ENCODE assay signal across 1 cellular context in genomic region chr15:31265090-31265870, GRCh38.
TF ChIP-seq lines count a peak whose summit lies in the region.

No MANE protein-coding gene starts in this region.

TF ChIP-seq in GM12878, 131 proteins besides CTCF, POLR2A, EP300 and RAD21 (continued from another document):
- TF ChIP-seq ZNF592 (IDR thresholded peaks at IDR 0.05) (no peak), KLF5 (IDR thresholded peaks at IDR 0.05; ENCODE audit: partially characterized antibody) (no peak), ZNF24 (IDR thresholded peaks at IDR 0.05) (no peak), RAD51 (IDR thresholded peaks at IDR 0.05) (no peak)
- TF ChIP-seq, protein P1, sequence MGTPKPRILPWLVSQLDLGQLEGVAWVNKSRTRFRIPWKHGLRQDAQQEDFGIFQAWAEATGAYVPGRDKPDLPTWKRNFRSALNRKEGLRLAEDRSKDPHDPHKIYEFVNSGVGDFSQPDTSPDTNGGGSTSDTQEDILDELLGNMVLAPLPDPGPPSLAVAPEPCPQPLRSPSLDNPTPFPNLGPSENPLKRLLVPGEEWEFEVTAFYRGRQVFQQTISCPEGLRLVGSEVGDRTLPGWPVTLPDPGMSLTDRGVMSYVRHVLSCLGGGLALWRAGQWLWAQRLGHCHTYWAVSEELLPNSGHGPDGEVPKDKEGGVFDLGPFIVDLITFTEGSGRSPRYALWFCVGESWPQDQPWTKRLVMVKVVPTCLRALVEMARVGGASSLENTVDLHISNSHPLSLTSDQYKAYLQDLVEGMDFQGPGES (IDR thresholded peaks at IDR 0.05), result no peak
